2 cellular contexts compared by ENCODE assay signal in the genomic region with DNA sequence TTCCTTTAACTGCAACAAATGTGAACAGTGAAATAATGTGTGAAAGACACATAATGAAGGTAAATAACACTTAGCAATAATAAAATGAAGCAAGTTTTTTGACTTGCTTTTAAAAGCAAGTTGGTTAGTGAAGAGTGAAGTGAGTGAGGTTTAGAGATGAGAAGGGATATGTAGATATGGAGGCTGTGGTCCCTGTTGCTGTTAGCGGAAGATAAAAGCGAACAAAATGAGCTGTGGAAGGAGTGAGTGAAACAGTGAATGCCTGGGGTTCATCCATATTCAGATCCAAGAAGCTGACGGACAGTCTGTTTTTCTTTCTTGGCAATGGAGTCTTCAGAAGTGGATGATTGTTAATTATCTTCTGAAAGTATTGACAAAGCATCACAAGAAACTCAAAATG.
TF ChIP-seq lines count a peak whose summit lies in the region.

No MANE protein-coding gene starts in this region.

TF ChIP-seq in HCT116, 20 proteins besides CTCF, POLR2A, EP300 and RAD21:
- TF ChIP-seq, protein P1, sequence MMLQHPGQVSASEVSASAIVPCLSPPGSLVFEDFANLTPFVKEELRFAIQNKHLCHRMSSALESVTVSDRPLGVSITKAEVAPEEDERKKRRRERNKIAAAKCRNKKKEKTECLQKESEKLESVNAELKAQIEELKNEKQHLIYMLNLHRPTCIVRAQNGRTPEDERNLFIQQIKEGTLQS (IDR thresholded peaks at IDR 0.05) = no peak

TF ChIP-seq in K562, 482 proteins besides CTCF, POLR2A, EP300 and RAD21:
- no peak for TF ChIP-seq RFX1 (IDR thresholded peaks at IDR 0.05)
- no peak for TF ChIP-seq PTRF (tag; IDR thresholded peaks at IDR 0.05)
- peak; percentile 58 for TF ChIP-seq SMARCA4 (IDR thresholded peaks at IDR 0.05)
- peak; percentile 74 for TF ChIP-seq CBFA2T3 (IDR thresholded peaks at IDR 0.05)
- peak; percentile 24; the same call in 1 of the 2 replicates for TF ChIP-seq MTA2 (IDR thresholded peaks at IDR 0.05; ENCODE audit: low read depth)
- peak; percentile 64 for TF ChIP-seq ARID1B (IDR thresholded peaks at IDR 0.05)
- no peak for TF ChIP-seq SRSF1 (IDR thresholded peaks at IDR 0.05; ENCODE audit: low read depth, low read length)
- TF ChIP-seq TCF3 (CRISPR knock-in tag; IDR thresholded peaks at IDR 0.05) = peak; percentile 69
- no peak for TF ChIP-seq E2F3 (CRISPR knock-in tag; IDR thresholded peaks at IDR 0.05)
- TF ChIP-seq KHSRP (IDR thresholded peaks at IDR 0.05) = no peak
- TF ChIP-seq RCOR1 (IDR thresholded peaks at IDR 0.05; ENCODE audit: borderline replicate concordance in 1 of 2, low read depth in 2 of 2, low read length in 2 of 2) = peak in 1 of 2 experiments; percentile 19; a peak in 1 of 4 replicates
- TF ChIP-seq DPF2 (IDR thresholded peaks at IDR 0.05) = peak; percentile 59; the same call in 1 of the 2 replicates
- TF ChIP-seq, protein P2, sequence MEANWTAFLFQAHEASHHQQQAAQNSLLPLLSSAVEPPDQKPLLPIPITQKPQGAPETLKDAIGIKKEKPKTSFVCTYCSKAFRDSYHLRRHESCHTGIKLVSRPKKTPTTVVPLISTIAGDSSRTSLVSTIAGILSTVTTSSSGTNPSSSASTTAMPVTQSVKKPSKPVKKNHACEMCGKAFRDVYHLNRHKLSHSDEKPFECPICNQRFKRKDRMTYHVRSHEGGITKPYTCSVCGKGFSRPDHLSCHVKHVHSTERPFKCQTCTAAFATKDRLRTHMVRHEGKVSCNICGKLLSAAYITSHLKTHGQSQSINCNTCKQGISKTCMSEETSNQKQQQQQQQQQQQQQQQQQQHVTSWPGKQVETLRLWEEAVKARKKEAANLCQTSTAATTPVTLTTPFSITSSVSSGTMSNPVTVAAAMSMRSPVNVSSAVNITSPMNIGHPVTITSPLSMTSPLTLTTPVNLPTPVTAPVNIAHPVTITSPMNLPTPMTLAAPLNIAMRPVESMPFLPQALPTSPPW (CRISPR knock-in tag; IDR thresholded peaks at IDR 0.05) = no peak
- no peak for TF ChIP-seq DMBX1 (CRISPR knock-in tag; IDR thresholded peaks at IDR 0.05; ENCODE audit: borderline replicate concordance)
- no peak for TF ChIP-seq RBM22 (IDR thresholded peaks at IDR 0.05; ENCODE audit: low read depth, low read length, poor library complexity, severe bottlenecking)
- TF ChIP-seq MAFK (IDR thresholded peaks at IDR 0.05; ENCODE audit: low read length) = no peak
- 0 out of 2 replicates have a peak, but pooled peaks have one; percentile 20 for TF ChIP-seq JUND (IDR thresholded peaks at IDR 0.05; ENCODE audit: borderline replicate concordance, low read depth, low read length)
- no peak for TF ChIP-seq JUND (tag; IDR thresholded peaks at IDR 0.05; ENCODE audit: borderline replicate concordance, low read depth, low read length)
- TF ChIP-seq RFX5 (IDR thresholded peaks at IDR 0.05; ENCODE audit: low read depth, low read length) = no peak
- TF ChIP-seq, protein P3, sequence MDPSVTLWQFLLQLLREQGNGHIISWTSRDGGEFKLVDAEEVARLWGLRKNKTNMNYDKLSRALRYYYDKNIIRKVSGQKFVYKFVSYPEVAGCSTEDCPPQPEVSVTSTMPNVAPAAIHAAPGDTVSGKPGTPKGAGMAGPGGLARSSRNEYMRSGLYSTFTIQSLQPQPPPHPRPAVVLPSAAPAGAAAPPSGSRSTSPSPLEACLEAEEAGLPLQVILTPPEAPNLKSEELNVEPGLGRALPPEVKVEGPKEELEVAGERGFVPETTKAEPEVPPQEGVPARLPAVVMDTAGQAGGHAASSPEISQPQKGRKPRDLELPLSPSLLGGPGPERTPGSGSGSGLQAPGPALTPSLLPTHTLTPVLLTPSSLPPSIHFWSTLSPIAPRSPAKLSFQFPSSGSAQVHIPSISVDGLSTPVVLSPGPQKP (CRISPR knock-in tag; IDR thresholded peaks at IDR 0.05) = no peak
- TF ChIP-seq BCOR (IDR thresholded peaks at IDR 0.05) = no peak
- TF ChIP-seq, protein P4, sequence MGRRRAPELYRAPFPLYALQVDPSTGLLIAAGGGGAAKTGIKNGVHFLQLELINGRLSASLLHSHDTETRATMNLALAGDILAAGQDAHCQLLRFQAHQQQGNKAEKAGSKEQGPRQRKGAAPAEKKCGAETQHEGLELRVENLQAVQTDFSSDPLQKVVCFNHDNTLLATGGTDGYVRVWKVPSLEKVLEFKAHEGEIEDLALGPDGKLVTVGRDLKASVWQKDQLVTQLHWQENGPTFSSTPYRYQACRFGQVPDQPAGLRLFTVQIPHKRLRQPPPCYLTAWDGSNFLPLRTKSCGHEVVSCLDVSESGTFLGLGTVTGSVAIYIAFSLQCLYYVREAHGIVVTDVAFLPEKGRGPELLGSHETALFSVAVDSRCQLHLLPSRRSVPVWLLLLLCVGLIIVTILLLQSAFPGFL (CRISPR knock-in tag; IDR thresholded peaks at IDR 0.05) = no peak
- TF ChIP-seq, protein P5, sequence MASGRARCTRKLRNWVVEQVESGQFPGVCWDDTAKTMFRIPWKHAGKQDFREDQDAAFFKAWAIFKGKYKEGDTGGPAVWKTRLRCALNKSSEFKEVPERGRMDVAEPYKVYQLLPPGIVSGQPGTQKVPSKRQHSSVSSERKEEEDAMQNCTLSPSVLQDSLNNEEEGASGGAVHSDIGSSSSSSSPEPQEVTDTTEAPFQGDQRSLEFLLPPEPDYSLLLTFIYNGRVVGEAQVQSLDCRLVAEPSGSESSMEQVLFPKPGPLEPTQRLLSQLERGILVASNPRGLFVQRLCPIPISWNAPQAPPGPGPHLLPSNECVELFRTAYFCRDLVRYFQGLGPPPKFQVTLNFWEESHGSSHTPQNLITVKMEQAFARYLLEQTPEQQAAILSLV (tag; IDR thresholded peaks at IDR 0.05) = no peak
- TF ChIP-seq, protein P6, sequence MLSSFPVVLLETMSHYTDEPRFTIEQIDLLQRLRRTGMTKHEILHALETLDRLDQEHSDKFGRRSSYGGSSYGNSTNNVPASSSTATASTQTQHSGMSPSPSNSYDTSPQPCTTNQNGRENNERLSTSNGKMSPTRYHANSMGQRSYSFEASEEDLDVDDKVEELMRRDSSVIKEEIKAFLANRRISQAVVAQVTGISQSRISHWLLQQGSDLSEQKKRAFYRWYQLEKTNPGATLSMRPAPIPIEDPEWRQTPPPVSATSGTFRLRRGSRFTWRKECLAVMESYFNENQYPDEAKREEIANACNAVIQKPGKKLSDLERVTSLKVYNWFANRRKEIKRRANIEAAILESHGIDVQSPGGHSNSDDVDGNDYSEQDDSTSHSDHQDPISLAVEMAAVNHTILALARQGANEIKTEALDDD (IDR thresholded peaks at IDR 0.05) = 0 out of 2 replicates have a peak, but pooled peaks have one; percentile 28
- 0 out of 2 replicates have a peak, but pooled peaks have one; percentile 45 for TF ChIP-seq TAL1 (IDR thresholded peaks at IDR 0.05)
